8 cellular contexts compared by ENCODE assay signal in the genomic region with DNA sequence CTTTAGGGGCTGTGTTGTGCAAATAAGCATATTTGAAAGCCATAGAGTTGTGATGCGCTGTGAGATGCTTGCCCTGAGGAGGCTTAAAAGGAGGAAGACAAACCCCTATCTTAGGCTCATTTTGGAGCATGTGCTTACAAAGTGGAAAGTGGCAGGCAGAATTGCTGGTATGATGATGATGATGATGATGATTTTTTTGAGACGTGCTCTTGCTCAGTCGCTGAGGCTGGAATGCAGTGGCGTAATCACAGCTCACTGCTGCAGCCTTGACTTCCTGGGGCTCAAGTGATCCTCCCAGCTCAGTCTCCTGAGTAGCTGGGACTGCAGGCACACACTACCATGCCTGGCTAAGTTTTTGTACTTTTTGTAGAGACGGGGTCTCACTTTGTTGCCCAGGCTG. TPM values are rescaled to one million over a fixed set of nuclear protein-coding genes. Genes with fewer than 3 reads are reported as not detected.
A peak's percentile ranks its signal among the peaks of the same experiment; 100 is the strongest.
DNase-seq lines count a peak whose midpoint lies in the region; FAIRE-seq and TF ChIP-seq lines count a peak whose summit lies in the region.

No MANE protein-coding gene starts in this region.

- no peak for FAIRE-seq in D721Med (lab: Jason Lieb, UNC)

- H3K27me3 Mint-ChIP-seq in type B pancreatic cell, result no peaks in the 10 kb centered on the region

- H4K20me1 ChIP-seq in Karpas-422 (ENCODE audit: insufficient read depth, low read depth, low read length), result peaks cover 15% of the 10 kb centered on the region; the same call in 1 of the 2 replicates

- no peak overlapping the region for H2AFZ ChIP-seq in Karpas-422 (ENCODE audit: low read length)

- peaks cover 43% of the 10 kb centered on the region for H3K4me1 ChIP-seq in Karpas-422 (ENCODE audit: low read length)
- peaks cover 28 to 44% of the 10 kb centered on the region in 2 donors for H3K4me1 ChIP-seq in adrenal gland (replicated peaks in 1 of 2)

- peaks cover 27% of the 10 kb centered on the region for H3K4me1 Mint-ChIP-seq in type B pancreatic cell (ENCODE audit: unreplicated experiment)

- peak overlapping the region; percentile 99 for H3K27ac Mint-ChIP-seq in type B pancreatic cell

- H3K79me2 ChIP-seq in Karpas-422 (ENCODE audit: low read length), result peaks cover 66% of the 10 kb centered on the region

- TF ChIP-seq POLR2A in adrenal gland (IDR thresholded peaks at IDR 0.05), result peak in 1 of 2 donors; percentile 97

- TF ChIP-seq CTCF in AG09309 (IDR thresholded peaks at IDR 0.05; ENCODE audit: control insufficient read depth, insufficient read depth, low read depth, low read length, missing control alignments) (no peak), adrenal gland (IDR thresholded peaks at IDR 0.05) (no peak), type B pancreatic cell (conservative IDR thresholded peaks at IDR 0.05) (no peak), D721Med (IDR thresholded peaks at IDR 0.05; ENCODE audit: insufficient read depth, missing control alignments) (no peak)

- H3K36me3 Mint-ChIP-seq in type B pancreatic cell, result peaks cover 17% of the 10 kb centered on the region

- intact Hi-C loops in adrenal gland (cut with DNase I), result loop anchor here in 1 of 2 donors (10.0 kb wide), 1 partner anchor 75 kb away; a partner anchor contains a TSS

- no peaks in the 10 kb centered on the region for H3K9me2 ChIP-seq in Karpas-422 (replicated peaks; ENCODE audit: insufficient read depth, low read length)

- H3K36me3 ChIP-seq in Karpas-422 (ENCODE audit: insufficient read depth, low read length) (peaks cover 25% of the 10 kb centered on the region), adrenal gland (replicated peaks in 1 of 2) (peaks cover 0 to 10% of the 10 kb centered on the region in 2 donors)

- WGBS in adrenal gland, 4 donors, result 14 to 22% (median 16%) methylated on average over 5 of the region's 5 CpGs

- DNase-seq in AG09309 (ENCODE audit: low read depth) (peak; percentile 29), Karpas-422 (peak; percentile 58), adrenal gland (peak; percentile 70 to 92 (median 84)), left kidney (ENCODE audit: low read depth, low spot score) (peak; percentile 29), type B pancreatic cell (ENCODE audit: extremely low spot score, unreplicated experiment) (no peak), medulla oblongata (ENCODE audit: extremely low spot score) (no peak), D721Med (ENCODE audit: insufficient read length, low spot score) (no peak), HUDEP-2 (lab: John Stamatoyannopoulos, UW; ENCODE audit: unreplicated experiment in 76 of 76) (no peak)

- H3K4me2 ChIP-seq in Karpas-422 (ENCODE audit: low read depth, low read length, poor library complexity, severe bottlenecking), result peak overlapping the region; percentile 95

- H3K27ac ChIP-seq in Karpas-422 (ENCODE audit: low read length), result peak overlapping the region; percentile 92
- peak overlapping the region; percentile 90 to 100 (median 99) for H3K27ac ChIP-seq in adrenal gland

- H3K9me3 Mint-ChIP-seq in type B pancreatic cell, result no peaks in the 10 kb centered on the region

- H3K9ac ChIP-seq in Karpas-422 (ENCODE audit: low read length), result peak overlapping the region; percentile 79

- peak overlapping the region; percentile 96 for H3K4me3 Mint-ChIP-seq in type B pancreatic cell

- H3K9me3 ChIP-seq in Karpas-422 (ENCODE audit: low read length) (no peaks in the 10 kb centered on the region), adrenal gland (replicated peaks in 1 of 3) (no peaks in the 10 kb centered on the region)

- no peaks in the 10 kb centered on the region for H3K27me3 ChIP-seq in Karpas-422 (ENCODE audit: low read length)
- H3K27me3 ChIP-seq in adrenal gland, result no peaks in the 10 kb centered on the region

- peak overlapping the region; percentile 77 for H3K4me3 ChIP-seq in AG09309 (ENCODE audit: control insufficient read depth, low read depth, low read length)
- H3K4me3 ChIP-seq in Karpas-422 (ENCODE audit: low read length), result peak overlapping the region; percentile 94
- H3K4me3 ChIP-seq in adrenal gland, result peak overlapping the region in 2 of 4 donors; percentile 81 to 88

RNA-seq across cellular contexts. Expression of a gene that starts 1.7 kb away (rescaled TPM):
- 64.3 and 74.8 TPM in 2 replicates for total RNA-seq in Karpas-422 (2014; rRNA removed; shearing (Covaris generic); ENCODE audit: low replicate concordance)
- total RNA-seq in adrenal gland (100 to 1,000 TPM in 2 of 8 donors, 10 to 100 TPM in 6; 49.8 to 109 (median 71.4) TPM), type B pancreatic cell (ENCODE audit: low replicate concordance) (41.4 and 51.5 TPM in 2 replicates)
- polyA plus RNA-seq in adrenal gland, result 10 to 100 TPM; 25.6 to 64.0 (median 47.9) TPM

RNA-seq across cellular contexts. Expression of a gene that starts 9.7 kb away (rescaled TPM):
- total RNA-seq in Karpas-422 (2014; rRNA removed; shearing (Covaris generic); ENCODE audit: low replicate concordance), result not detected in 2 replicates
- total RNA-seq in adrenal gland, result 10 to 100 TPM; 20.0 to 86.2 (median 52.2) TPM
- 10 to 100 TPM; 12.2 to 38.5 (median 21.7) TPM for polyA plus RNA-seq in adrenal gland
- total RNA-seq in type B pancreatic cell (ENCODE audit: low replicate concordance), result 9.3 and 24.9 TPM in 2 replicates

Comparison
In these comparisons a context has a peak if more than half of its experiments do, and no peak if none do; other contexts are left out.
1. DNase-seq: peak in AG09309 (single experiment), Karpas-422 (single experiment), adrenal gland (7 of 7) and left kidney (single experiment); none in type B pancreatic cell (single experiment), medulla oblongata (single experiment), D721Med (single experiment) and HUDEP-2 (0 of 76).
2. RNA of a gene that starts 9.7 kb away (total RNA-seq): 20.0 to 86.2 TPM in adrenal gland and 9.3 to 24.9 TPM in type B pancreatic cell; not detected in Karpas-422; every median in the first group is over 10 times any median in the second.